ENCODE assay signal across 8 cellular contexts in genomic region chr19:55353356-55353802, GRCh38. TPM values are rescaled to one million over a fixed set of nuclear protein-coding genes. Genes with fewer than 3 reads are reported as not detected.
DNase-seq lines count a peak whose midpoint lies in the region; ATAC-seq and TF ChIP-seq lines count a peak whose summit lies in the region.

No MANE protein-coding gene starts in this region.

- H3K4me1 Mint-ChIP-seq in T-helper 2 cell treated with Interferon-gamma antibody and Interleukin-4, amounts not matched to agents 5 μg/mL and 100 μg/mL, for 36 hours (ENCODE audit: low read depth), result peaks cover 17% of the 10 kb centered on the region
- peaks cover 17% of the 10 kb centered on the region for H3K4me1 Mint-ChIP-seq in activated T-helper 17 cell treated with anti-CD3 and anti-CD28 coated beads, Interleukin-2, amount 50 U/mL, for 72 hours

- H3K36me3 Mint-ChIP-seq in T-helper 2 cell treated with Interferon-gamma antibody and Interleukin-4, amounts not matched to agents 5 μg/mL and 100 μg/mL, for 36 hours (ENCODE audit: low read depth), result peaks cover 2% of the 10 kb centered on the region
- H3K36me3 Mint-ChIP-seq in activated T-helper 17 cell treated with anti-CD3 and anti-CD28 coated beads, Interleukin-2, amount 50 U/mL, for 72 hours (ENCODE audit: low read depth), result peaks cover 11% of the 10 kb centered on the region

- H3K9me3 ChIP-seq in iPS-20b (ENCODE audit: insufficient read depth, low read depth, low read length) (no peaks in the 10 kb centered on the region), stomach smooth muscle (ENCODE audit: control insufficient read depth in 2 of 2, low read length in 2 of 2) (no peaks in the 10 kb centered on the region)

- H3K4me3 Mint-ChIP-seq in T-helper 2 cell treated with Interferon-gamma antibody and Interleukin-4, amounts not matched to agents 5 μg/mL and 100 μg/mL, for 36 hours, result peak overlapping the region; percentile 73
- H3K4me3 Mint-ChIP-seq in activated T-helper 17 cell treated with anti-CD3 and anti-CD28 coated beads, Interleukin-2, amount 50 U/mL, for 72 hours, result peak overlapping the region; percentile 68

- no peaks in the 10 kb centered on the region for H3K9me3 Mint-ChIP-seq in T-helper 2 cell treated with Interferon-gamma antibody and Interleukin-4, amounts not matched to agents 5 μg/mL and 100 μg/mL, for 36 hours
- H3K9me3 Mint-ChIP-seq in activated T-helper 17 cell treated with anti-CD3 and anti-CD28 coated beads, Interleukin-2, amount 50 U/mL, for 72 hours, result no peaks in the 10 kb centered on the region

- TF ChIP-seq CTCF in GM13977 (IDR thresholded peaks at IDR 0.05; ENCODE audit: extremely low read depth, insufficient read depth, missing control alignments), result no peak

- H3K27ac Mint-ChIP-seq in T-helper 2 cell treated with Interferon-gamma antibody and Interleukin-4, amounts not matched to agents 5 μg/mL and 100 μg/mL, for 36 hours, result no peak overlapping the region
- H3K27ac Mint-ChIP-seq in activated T-helper 17 cell treated with anti-CD3 and anti-CD28 coated beads, Interleukin-2, amount 50 U/mL, for 72 hours, result no peak overlapping the region

- H3K27ac ChIP-seq in iPS-20b (ENCODE audit: low read length) (no peak overlapping the region), stomach smooth muscle (ENCODE audit: low read length) (no peak overlapping the region)

- in situ Hi-C loops in GM13977 (cut with MboI; ENCODE audit: low pct_unique_long_range_greater_than_20kb, low sequenced_read_pairs, unreplicated experiment), result no loop called here

- H3K4me3 ChIP-seq in iPS-20b (ENCODE audit: low read length) (peak overlapping the region; percentile 66), stomach smooth muscle (ENCODE audit: low read length in 2 of 2) (peak overlapping the region; percentile 38 to 62)

- H3K36me3 ChIP-seq in iPS-20b (ENCODE audit: insufficient read depth, low read depth, low read length) (no peaks in the 10 kb centered on the region), stomach smooth muscle (ENCODE audit: control insufficient read depth in 2 of 2, insufficient read depth in 2 of 2, low read length in 2 of 2) (no peaks in the 10 kb centered on the region)

- no peak for ATAC-seq in activated T-helper 17 cell treated with anti-CD3 and anti-CD28 coated beads, Interleukin-2, amount 50 U/mL, for 72 hours (replicated peaks)

- peaks cover 51% of the 10 kb centered on the region for H3K27me3 Mint-ChIP-seq in T-helper 2 cell treated with Interferon-gamma antibody and Interleukin-4, amounts not matched to agents 5 μg/mL and 100 μg/mL, for 36 hours (ENCODE audit: low read depth)
- H3K27me3 Mint-ChIP-seq in activated T-helper 17 cell treated with anti-CD3 and anti-CD28 coated beads, Interleukin-2, amount 50 U/mL, for 72 hours, result peaks cover 36% of the 10 kb centered on the region

- DNase-seq in T-helper 2 cell treated with Interferon-gamma antibody and Interleukin-4, amounts not matched to agents 5 μg/mL and 100 μg/mL, for 36 hours (ENCODE audit: low spot score), result no peak
- DNase-seq in T-helper 2 cell (no peak), DMS114 treated with DMSO at 0.1 percent for 48 hours (lab: John Stamatoyannopoulos, UW; ENCODE audit: unreplicated experiment) (no peak), GM13977 (ENCODE audit: low spot score) (no peak)
- DNase-seq in NK-92 treated with Interleukin-12 subunit alpha and Interleukin-12 subunit beta, amount 100 ng/mL, for 24 hours (lab: John Stamatoyannopoulos, UW), result no peak

- H3K9ac ChIP-seq in iPS-20b (ENCODE audit: low read depth, low read length) (peak overlapping the region; percentile 34; the same call in 1 of the 2 replicates), stomach smooth muscle (ENCODE audit: low read length in 2 of 2) (no peak overlapping the region)

- H3K27me3 ChIP-seq in iPS-20b (ENCODE audit: insufficient read depth, low read length) (peaks cover 76% of the 10 kb centered on the region), stomach smooth muscle (ENCODE audit: control insufficient read depth in 1 of 2, insufficient read depth in 2 of 2, low read length in 2 of 2) (peaks cover 46 to 50% of the 10 kb centered on the region in 2 donors)

- H3K4me1 ChIP-seq in iPS-20b (ENCODE audit: insufficient read depth, low read length), result peaks cover 6% of the 10 kb centered on the region; the same call in 1 of the 2 replicates
- peaks cover 6% of the 10 kb centered on the region for H3K4me1 ChIP-seq in stomach smooth muscle (ENCODE audit: control insufficient read depth, insufficient read depth, low read length)

RNA-seq across cellular contexts. Expression of gene COX6B2, which starts 1.1 kb away (rescaled TPM):
- under 1 TPM; 0.15 to 0.50 TPM for total RNA-seq in activated T-helper 17 cell treated with anti-CD3 and anti-CD28 coated beads, Interleukin-2, amount 50 U/mL, for 72 hours

RNA-seq across cellular contexts. Expression of gene GARIN5B, which starts 9.7 kb away (rescaled TPM):
- total RNA-seq in activated T-helper 17 cell treated with anti-CD3 and anti-CD28 coated beads, Interleukin-2, amount 50 U/mL, for 72 hours, result not detected

RNA-seq across cellular contexts. Expression of gene KMT5C, which starts 13.7 kb away (rescaled TPM):
- total RNA-seq in activated T-helper 17 cell treated with anti-CD3 and anti-CD28 coated beads, Interleukin-2, amount 50 U/mL, for 72 hours, result 10 to 100 TPM; 15.6 to 25.3 TPM

RNA-seq across cellular contexts. Expression of gene IL11, which starts 16.9 kb away (rescaled TPM):
- total RNA-seq in activated T-helper 17 cell treated with anti-CD3 and anti-CD28 coated beads, Interleukin-2, amount 50 U/mL, for 72 hours, result under 1 TPM; 0.15 to 0.95 TPM

RNA-seq across cellular contexts. Expression of gene TMEM190, which starts 23.2 kb away (rescaled TPM):
- not detected for total RNA-seq in activated T-helper 17 cell treated with anti-CD3 and anti-CD28 coated beads, Interleukin-2, amount 50 U/mL, for 72 hours
